Comparison of ENCODE assay signal across 8 cellular contexts in the genomic region with DNA sequence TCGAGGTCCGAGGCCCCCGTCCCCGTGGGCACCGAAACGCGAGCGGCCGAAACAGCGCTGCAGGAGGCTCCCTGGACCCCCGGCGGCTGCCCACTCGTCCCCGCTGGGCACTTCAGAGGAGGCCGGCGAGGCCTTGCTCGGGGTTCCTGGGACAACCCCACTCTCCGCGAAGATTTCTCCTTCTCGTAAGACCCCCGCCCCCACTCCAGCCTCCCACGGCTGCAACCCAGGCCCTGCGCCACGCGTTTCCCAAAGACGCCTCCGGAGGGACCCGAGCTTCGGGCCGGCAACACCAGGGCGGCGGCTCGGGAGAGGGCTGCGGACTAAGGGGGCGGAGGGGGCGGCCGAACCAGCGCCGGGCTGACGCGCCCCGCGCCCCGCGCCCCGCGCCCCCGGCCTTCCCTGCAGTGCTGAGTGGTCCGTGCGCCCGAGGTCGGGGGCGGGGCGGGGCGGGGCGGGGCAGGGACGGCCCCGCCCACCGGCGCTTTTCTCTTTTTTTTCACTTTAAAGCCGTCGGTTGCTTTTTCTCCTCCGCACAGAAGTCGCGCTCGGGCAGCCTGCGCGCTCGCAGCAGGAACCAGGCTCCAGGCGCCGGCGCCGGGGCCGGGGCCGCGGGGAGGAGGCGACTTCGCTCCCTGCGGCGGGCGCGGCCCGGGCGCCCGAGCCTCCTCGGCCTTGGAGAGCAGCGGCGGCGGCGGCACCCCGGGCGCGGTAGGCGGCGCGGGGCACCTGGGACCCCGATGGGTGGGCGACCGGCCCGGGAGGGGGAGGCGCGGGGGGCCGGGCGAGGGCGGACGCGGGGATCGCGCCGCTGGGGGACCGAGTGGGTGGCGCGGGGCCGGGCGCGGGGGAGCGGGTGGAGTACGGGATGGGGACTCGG. TPM values are rescaled to one million over a fixed set of nuclear protein-coding genes. Genes with fewer than 3 reads are reported as not detected.
DNase-seq lines count a peak whose midpoint lies in the region; ATAC-seq and TF ChIP-seq lines count a peak whose summit lies in the region.

A gene (plus strand): TSS at position 534 of the 880 bp plus-strand sequence. CDS start 62,998 bp downstream, outside the sequence.

- CTCF ChIA-PET in activated CD4-positive, alpha-beta memory T cell treated with anti-CD3 and anti-CD28 coated beads for 36 hours (lab: Charles Lee): interaction anchor here (1.4 to 6.0 kb wide), 5 partner anchors 10 to 200 kb away, joined by 4 to 191 read pairs (median 7); no protein-coding TSS in a partner anchor

- WGBS in lung, 2 donors: 2 to 6% methylated on average over 53 to 119 of the region's 119 CpGs

- intact Hi-C loops in activated CD4-positive, alpha-beta memory T cell treated with anti-CD3 and anti-CD28 coated beads for 36 hours (cut with micrococcal nuclease): loop anchor here (5.0 kb wide), 1 partner anchor 295 kb away; a partner anchor contains a TSS

- peaks cover 34% of the 10 kb centered on the region for H3K4me1 Mint-ChIP-seq in activated CD4-positive, alpha-beta memory T cell treated with anti-CD3 and anti-CD28 coated beads for 36 hours (ENCODE audit: low read depth)

- H3K4me1 ChIP-seq in lung (ENCODE audit: control insufficient read depth in 2 of 2, insufficient read depth in 2 of 2, low read length in 2 of 2): peaks cover 4 to 28% of the 10 kb centered on the region in 2 donors

- H3K9me3 ChIP-seq in lung (ENCODE audit: control insufficient read depth in 2 of 2, insufficient read depth in 1 of 2, low read length in 1 of 2): peaks cover 0 to 2% of the 10 kb centered on the region in 2 donors

- peaks cover 3% of the 10 kb centered on the region for H3K27me3 Mint-ChIP-seq in activated CD4-positive, alpha-beta memory T cell treated with anti-CD3 and anti-CD28 coated beads for 36 hours

- H3K27me3 ChIP-seq in lung (ENCODE audit: control insufficient read depth, insufficient read depth): no peaks in the 10 kb centered on the region

- POLR2A ChIA-PET in activated CD4-positive, alpha-beta memory T cell treated with anti-CD3 and anti-CD28 coated beads for 36 hours (lab: Charles Lee): interaction anchor here (1.4 kb wide), 1 partner anchor 198 kb away, joined by 3 read pairs; no protein-coding TSS in a partner anchor

- H3K36me3 Mint-ChIP-seq in activated CD4-positive, alpha-beta memory T cell treated with anti-CD3 and anti-CD28 coated beads for 36 hours: peaks cover 4% of the 10 kb centered on the region

- peak within 1 kb of the TSS; percentile 68 to 82 for H3K27ac ChIP-seq in lung (ENCODE audit: low read depth in 1 of 2, low read length in 1 of 2)

- peak within 1 kb of the TSS; percentile 70 for H3K4me3 ChIP-seq in lung

- no peak for TF ChIP-seq CTCF in lung (IDR thresholded peaks at IDR 0.05; ENCODE audit: control extremely low read depth, extremely low read depth)

- no peak within 1 kb of the TSS for H3K27ac Mint-ChIP-seq in activated CD4-positive, alpha-beta memory T cell treated with anti-CD3 and anti-CD28 coated beads for 36 hours

- DNase-seq in C1 segment of cervical spinal cord (lab: John Stamatoyannopoulos, UW) (peak in 11 of 14 donors; percentile 23 to 85 (median 67)), NCI-H345 treated with DMSO at 0.1 percent for 48 hours (lab: John Stamatoyannopoulos, UW; ENCODE audit: unreplicated experiment) (peak; percentile 46), lung (ENCODE audit: low spot score) (peak; percentile 68)
- peak; percentile 79 for DNase-seq in activated CD4-positive, alpha-beta memory T cell treated with anti-CD3 and anti-CD28 coated beads for 36 hours
- peak; percentile 61 for DNase-seq in effector CD4-positive, alpha-beta T cell
- peak; percentile 47 for DNase-seq in stimulated activated CD8-positive, alpha-beta memory T cell treated with anti-CD3 and anti-CD28 coated beads, Interleukin-12 subunit alpha, Interleukin-12 subunit beta, amount 100 ng/mL, for 1 hour (ENCODE audit: low read depth)

- H3K36me3 ChIP-seq in lung (ENCODE audit: control insufficient read depth in 2 of 2, insufficient read depth in 2 of 2, low read length in 2 of 2): no peaks in the 10 kb centered on the region

- ATAC-seq in GM21423 (IDR thresholded peaks at IDR 0.05; ENCODE audit: unreplicated experiment) (peak; percentile 46), lung (ENCODE audit: insufficient read depth, low FRiP score) (peak; percentile 49), HG03196 (IDR thresholded peaks at IDR 0.05; ENCODE audit: unreplicated experiment) (no peak)

- peak within 1 kb of the TSS; percentile 37 for H3K4me3 Mint-ChIP-seq in activated CD4-positive, alpha-beta memory T cell treated with anti-CD3 and anti-CD28 coated beads for 36 hours

- peaks cover 12% of the 10 kb centered on the region for H3K9me3 Mint-ChIP-seq in activated CD4-positive, alpha-beta memory T cell treated with anti-CD3 and anti-CD28 coated beads for 36 hours

RNA-seq across cellular contexts. Expression of the gene that starts here (rescaled TPM):
- total RNA-seq in activated CD4-positive, alpha-beta memory T cell treated with anti-CD3 and anti-CD28 coated beads for 36 hours: 10 to 100 TPM; 11.0 to 12.5 TPM
- 10 to 100 TPM in 1 of 2 donors, 1 to 10 TPM in 1; 9.5 to 23.8 TPM for total RNA-seq in lung
- 10 to 100 TPM; 19.5 to 25.9 TPM for polyA plus RNA-seq in lung
